In genomic region chr22:49215840-49216239, GRCh38 we compare ENCODE assay signal across 21 cellular contexts.
DNase-seq lines count a peak whose midpoint lies in the region; ATAC-seq, FAIRE-seq and TF ChIP-seq lines count a peak whose summit lies in the region.
"Had no signal": no experiment of that assay in that cellular context is flagged by ENCODE, and none has a peak within 500 bp of the region (broad histone marks: within the 10 kb centered on the region; RNA-seq: fewer than 3 reads in every experiment).

No MANE protein-coding gene starts in this region.

- H3K36me3 Mint-ChIP-seq in chondrocyte (ENCODE audit: low read depth) (peaks cover 1% of the 10 kb centered on the region), osteocyte (ENCODE audit: unreplicated experiment) (no peaks in the 10 kb centered on the region), natural killer cell (peaks cover 11% of the 10 kb centered on the region)
- H3K36me3 Mint-ChIP-seq: CD8-positive, alpha-beta memory T cell had no signal

- no peak for ATAC-seq in natural killer cell

- H3K9me3 Mint-ChIP-seq in chondrocyte (ENCODE audit: low read depth) (peaks cover 52% of the 10 kb centered on the region), osteocyte (ENCODE audit: unreplicated experiment) (peaks cover 43% of the 10 kb centered on the region), natural killer cell (peaks cover 7% of the 10 kb centered on the region in 2 donors)

- intact Hi-C loops in tibial artery (cut with DNase I; ENCODE audit: low total_unique reads) (no loop called here), natural killer cell (cut with micrococcal nuclease) (no loop called here)

- no peaks in the 10 kb centered on the region for H3K4me1 ChIP-seq in tibial artery
- H3K4me1 ChIP-seq: BLaER1 treated with 17β-estradiol and CSF1 and Interleukin-3, amounts not matched to agents 10 nM and 100 nM; HAP-1 had no signal

- no peak overlapping the region for H3K27ac ChIP-seq in tibial artery
- H3K27ac ChIP-seq: BLaER1 treated with 17β-estradiol and CSF1 and Interleukin-3, amounts not matched to agents 10 nM and 100 nM had no signal

- no peak for TF ChIP-seq CTCF in chondrocyte (IDR thresholded peaks at IDR 0.05)
- TF ChIP-seq CTCF in osteocyte (IDR thresholded peaks at IDR 0.05): no peak
- TF ChIP-seq CTCF in tibial artery (IDR thresholded peaks at IDR 0.05): no peak
- no peak for TF ChIP-seq CTCF in natural killer cell (IDR thresholded peaks at IDR 0.05)

- H3K27ac Mint-ChIP-seq in chondrocyte (ENCODE audit: unreplicated experiment) (no peak overlapping the region), osteocyte (ENCODE audit: unreplicated experiment) (no peak overlapping the region), natural killer cell (no peak overlapping the region)
- H3K27ac Mint-ChIP-seq: CD8-positive, alpha-beta memory T cell; IgD-negative memory B cell had no signal

- FAIRE-seq in GM12892 (lab: Jason Lieb, UNC): no peak
- FAIRE-seq: D721Med, HTR-8/SVneo had no signal

- no peaks in the 10 kb centered on the region for H3K36me3 ChIP-seq in H7 (replicated peaks; ENCODE audit: control insufficient read depth, insufficient read depth, low read length)
- no peaks in the 10 kb centered on the region for H3K36me3 ChIP-seq in tibial artery
- H3K36me3 ChIP-seq: BLaER1 treated with 17β-estradiol and CSF1 and Interleukin-3, amounts not matched to agents 10 nM and 100 nM; HAP-1 had no signal

- H3K27me3 ChIP-seq in H7 (ENCODE audit: control insufficient read depth, insufficient read depth, low read length): no peaks in the 10 kb centered on the region
- H3K27me3 ChIP-seq in tibial artery: peaks cover 0 to 6% of the 10 kb centered on the region in 2 donors
- H3K27me3 ChIP-seq: BLaER1 treated with 17β-estradiol and CSF1 and Interleukin-3, amounts not matched to agents 10 nM and 100 nM had no signal

- H3K4me1 Mint-ChIP-seq in chondrocyte (ENCODE audit: low read depth): no peaks in the 10 kb centered on the region
- H3K4me1 Mint-ChIP-seq in osteocyte (ENCODE audit: unreplicated experiment): no peaks in the 10 kb centered on the region
- no peaks in the 10 kb centered on the region for H3K4me1 Mint-ChIP-seq in natural killer cell
- H3K4me1 Mint-ChIP-seq: CD8-positive, alpha-beta memory T cell; IgD-negative memory B cell had no signal

- no peak for TF ChIP-seq POLR2A in GM12892 (IDR thresholded peaks at IDR 0.05; ENCODE audit: low read depth, low read length)

- H3K4me3 Mint-ChIP-seq in chondrocyte (ENCODE audit: unreplicated experiment): no peak overlapping the region
- H3K4me3 Mint-ChIP-seq in osteocyte (ENCODE audit: unreplicated experiment): no peak overlapping the region
- no peak overlapping the region for H3K4me3 Mint-ChIP-seq in natural killer cell
- H3K4me3 Mint-ChIP-seq: CD8-positive, alpha-beta memory T cell had no signal

- H3K9me3 ChIP-seq in tibial artery: peaks cover 0 to 12% (median 2%) of the 10 kb centered on the region in 3 donors
- H3K9me3 ChIP-seq: HAP-1 had no signal

- H3K27me3 Mint-ChIP-seq in chondrocyte (ENCODE audit: low read depth): no peaks in the 10 kb centered on the region
- H3K27me3 Mint-ChIP-seq in osteocyte (ENCODE audit: unreplicated experiment): no peaks in the 10 kb centered on the region
- H3K27me3 Mint-ChIP-seq in natural killer cell (ENCODE audit: low read depth in 2 of 2): peaks cover 10 to 30% of the 10 kb centered on the region in 2 donors

- DNase-seq in H7 (peak; percentile 10), chondrocyte (ENCODE audit: low spot score) (peak; percentile 15), osteocyte (ENCODE audit: extremely low spot score, unreplicated experiment) (peak; percentile 72), tibial artery (peak; percentile 7 to 16), natural killer cell (no peak), SK-N-DZ (ENCODE audit: low spot score) (no peak), GM12892 (ENCODE audit: insufficient read length) (no peak)
- DNase-seq: CD8-positive, alpha-beta memory T cell; DMS79 treated with DMSO at 0.1 percent for 48 hours; Karpas-422; NCI-H1417 treated with DMSO at 0.1 percent for 48 hours; NCI-H187 treated with DMSO at 0.1 percent for 48 hours; NCI-H2227 treated with DMSO at 0.1 percent for 48 hours; NCI-H510A treated with DMSO at 0.1 percent for 48 hours; NCI-H774; Right ventricle myocardium superior had no signal

- H3K4me3 ChIP-seq in H7 (ENCODE audit: insufficient read depth, low read depth, low read length) (no peak overlapping the region), tibial artery (no peak overlapping the region)
- H3K4me3 ChIP-seq: BLaER1 treated with 17β-estradiol and CSF1 and Interleukin-3, amounts not matched to agents 10 nM and 100 nM; HAP-1 had no signal

Comparison
In these comparisons a context has a peak if more than half of its experiments do, and no peak if none do; other contexts are left out.
1. DNase-seq: peak in H7 (single experiment), chondrocyte (single experiment), osteocyte (single experiment) and tibial artery (2 of 2); none in natural killer cell (single experiment), SK-N-DZ (single experiment) and GM12892 (single experiment).